Comparison of ENCODE assay signal across 8 cellular contexts in the genomic region with DNA sequence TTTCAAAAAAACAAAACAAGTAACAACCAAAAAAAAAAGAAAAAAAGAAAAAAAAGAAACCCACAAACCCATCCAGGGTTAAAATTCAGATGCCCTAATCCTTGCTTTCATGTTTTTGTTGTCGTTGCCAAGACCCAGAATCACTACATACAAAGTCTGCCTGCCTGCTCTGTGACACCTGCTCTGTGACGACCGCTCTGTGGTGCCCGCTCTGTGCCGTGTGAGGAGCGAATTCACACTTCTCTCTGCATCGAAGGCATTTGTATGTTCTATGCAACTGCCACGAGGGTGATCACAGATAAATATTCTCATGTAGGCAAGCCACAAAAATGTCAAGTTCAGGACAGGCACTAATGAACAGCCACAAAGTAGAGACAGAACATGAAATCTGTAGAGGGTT.
DNase-seq lines count a peak whose midpoint lies in the region; ATAC-seq and TF ChIP-seq lines count a peak whose summit lies in the region.
"Had no signal": no experiment of that assay in that cellular context is flagged by ENCODE, and none has a peak within 500 bp of the region (broad histone marks: within the 10 kb centered on the region; RNA-seq: fewer than 3 reads in every experiment).

No MANE protein-coding gene starts in this region.

- no peaks in the 10 kb centered on the region for H4K20me1 ChIP-seq in osteoblast (ENCODE audit: insufficient read depth, low read length)

- TF ChIP-seq CTCF in spleen (IDR thresholded peaks at IDR 0.05 in 8 of 11, conservative IDR thresholded peaks at IDR 0.05 in 3 of 11): no peak
- no peak for TF ChIP-seq CTCF in osteoblast (IDR thresholded peaks at IDR 0.05; ENCODE audit: extremely low read depth, low read depth, low read length)

- peak overlapping the region; percentile 85 to 94 for H3K27ac Mint-ChIP-seq in activated naive CD4-positive, alpha-beta T cell treated with anti-CD3 and anti-CD28 coated beads, Interleukin-2, amount 50 U/mL, for 72 hours

- peaks cover 2% of the 10 kb centered on the region for H3K79me2 ChIP-seq in osteoblast (ENCODE audit: insufficient read depth, low read length)

- no peak overlapping the region for H3K4me2 ChIP-seq in osteoblast (ENCODE audit: insufficient read depth, low read length)

- intact Hi-C loops in spleen (cut with DNase I; ENCODE audit: low total_unique reads): no loop called here

- no peak for DNase-seq in activated naive CD4-positive, alpha-beta T cell treated with anti-CD3 and anti-CD28 coated beads, Interleukin-2, amount 50 U/mL, for 72 hours (ENCODE audit: low spot score in 2 of 2)
- no peak for DNase-seq in spleen
- DNase-seq in osteoblast (ENCODE audit: insufficient read length, low spot score, missing footprints): no peak
- no peak for DNase-seq in NCI-H1417 treated with DMSO at 0.1 percent for 48 hours (lab: John Stamatoyannopoulos, UW)
- DNase-seq: colonic mucosa had no signal

- H3K9me3 ChIP-seq in spleen (no peaks in the 10 kb centered on the region), osteoblast (ENCODE audit: low read depth, low read length) (no peaks in the 10 kb centered on the region)
- H3K9me3 ChIP-seq: colonic mucosa had no signal

- ATAC-seq in GM18517 (IDR thresholded peaks at IDR 0.05; ENCODE audit: unreplicated experiment) (peak; percentile 40), HG02798 (IDR thresholded peaks at IDR 0.05; ENCODE audit: poor library complexity, unreplicated experiment) (peak; percentile 59), HG02981 (IDR thresholded peaks at IDR 0.05; ENCODE audit: unreplicated experiment) (no peak)
- peak; percentile 15 to 50 for ATAC-seq in activated naive CD4-positive, alpha-beta T cell treated with anti-CD3 and anti-CD28 coated beads, Interleukin-2, amount 50 U/mL, for 72 hours

- H3K4me3 ChIP-seq in spleen: no peak overlapping the region
- no peak overlapping the region for H3K4me3 ChIP-seq in osteoblast (ENCODE audit: insufficient read depth, low read length)
- H3K4me3 ChIP-seq: colonic mucosa had no signal

- WGBS in spleen, 5 donors: 68 to 83% (median 75%) methylated on average over 8 of the region's 8 CpGs

- H3K36me3 Mint-ChIP-seq in activated naive CD4-positive, alpha-beta T cell treated with anti-CD3 and anti-CD28 coated beads, Interleukin-2, amount 50 U/mL, for 72 hours: peaks cover 11 to 71% of the 10 kb centered on the region in 2 donors

- H3K4me1 ChIP-seq in spleen (peaks cover 17 to 68% (median 37%) of the 10 kb centered on the region in 6 donors), osteoblast (ENCODE audit: insufficient read depth, low read length) (peaks cover 4% of the 10 kb centered on the region)
- H3K4me1 ChIP-seq: colonic mucosa had no signal

- H2AFZ ChIP-seq in osteoblast (ENCODE audit: low read length): no peak overlapping the region

- TF ChIP-seq POLR2A in spleen (IDR thresholded peaks at IDR 0.05): no peak

- H3K27me3 ChIP-seq in spleen (replicated peaks in 1 of 7) (no peaks in the 10 kb centered on the region), osteoblast (ENCODE audit: insufficient read depth, low read length) (no peaks in the 10 kb centered on the region)
- H3K27me3 ChIP-seq: colonic mucosa had no signal

- peaks cover 0 to 4% of the 10 kb centered on the region in 2 donors for H3K9me3 Mint-ChIP-seq in activated naive CD4-positive, alpha-beta T cell treated with anti-CD3 and anti-CD28 coated beads, Interleukin-2, amount 50 U/mL, for 72 hours

- H3K36me3 ChIP-seq in spleen (peaks cover 0 to 48% (median 15%) of the 10 kb centered on the region in 6 donors), osteoblast (ENCODE audit: insufficient read depth, low read length) (peaks cover 25% of the 10 kb centered on the region)
- H3K36me3 ChIP-seq: colonic mucosa had no signal

- H3K27ac ChIP-seq in spleen: peak overlapping the region in 5 of 8 donors; percentile 44 to 76 (median 72)
- H3K27ac ChIP-seq in osteoblast (ENCODE audit: low read depth, low read length): no peak overlapping the region
- H3K27ac ChIP-seq: colonic mucosa had no signal
